ENCODE assay signal across 2 cellular contexts in genomic region chr3:177934001-177934891, GRCh38.
TF ChIP-seq lines count a peak whose summit lies in the region.

No MANE protein-coding gene starts in this region.

TF ChIP-seq in GM23338, 12 proteins besides CTCF, POLR2A, EP300 and RAD21 (continued from another document):
- TF ChIP-seq ZNF462 (CRISPR knock-in tag; IDR thresholded peaks at IDR 0.05) (no peak), POLR2AphosphoS5 (IDR thresholded peaks at IDR 0.05; ENCODE audit: low read depth) (no peak), CREB1 (CRISPR knock-in tag; IDR thresholded peaks at IDR 0.05; ENCODE audit: low read depth) (no peak), ETS1 (IDR thresholded peaks at IDR 0.05) (no peak), EZH2 (IDR thresholded peaks at IDR 0.05; ENCODE audit: low read depth, unreplicated experiment) (no peak)

TF ChIP-seq in SK-N-SH treated with all-trans-retinoic acid at 6 μM for 48 hours, 23 proteins besides CTCF, POLR2A, EP300 and RAD21 (continued from another document):
- TF ChIP-seq POU6F1 (CRISPR knock-in tag; IDR thresholded peaks at IDR 0.05; ENCODE audit: borderline replicate concordance, low read depth) (no peak), ZFP30 (CRISPR knock-in tag; IDR thresholded peaks at IDR 0.05) (no peak), SNAI2 (CRISPR knock-in tag; IDR thresholded peaks at IDR 0.05) (no peak), OSR1 (CRISPR knock-in tag; IDR thresholded peaks at IDR 0.05) (no peak), CSDC2 (CRISPR knock-in tag; IDR thresholded peaks at IDR 0.05) (0 out of 2 replicates have a peak, but pooled peaks have one; percentile 12), CREB5 (CRISPR knock-in tag; IDR thresholded peaks at IDR 0.05; ENCODE audit: low read depth) (0 out of 2 replicates have a peak, but pooled peaks have one; percentile 35), RARB (CRISPR knock-in tag; IDR thresholded peaks at IDR 0.05) (no peak)
TF ChIP-seq in SK-N-SH treated with all-trans-retinoic acid at 6 μM for 48 hours: peak in this region for 5.
